Comparison of ENCODE assay signal across 21 cellular contexts in genomic region chr11:64179221-64179620, GRCh38. TPM values are rescaled to one million over a fixed set of nuclear protein-coding genes. Genes with fewer than 3 reads are reported as not detected.
DNase-seq lines count a peak whose midpoint lies in the region; ATAC-seq, FAIRE-seq and TF ChIP-seq lines count a peak whose summit lies in the region.
"Had no signal": no experiment of that assay in that cellular context is flagged by ENCODE, and none has a peak within 500 bp of the region (broad histone marks: within the 10 kb centered on the region; RNA-seq: fewer than 3 reads in every experiment).

No MANE protein-coding gene starts in this region.

- H3K27me3 Mint-ChIP-seq in astrocyte (ENCODE audit: low read depth, unreplicated experiment), result no peaks in the 10 kb centered on the region
- no peaks in the 10 kb centered on the region for H3K27me3 Mint-ChIP-seq in activated CD8-positive, alpha-beta T cell treated with anti-CD3 and anti-CD28 coated beads for 36 hours
- H3K27me3 Mint-ChIP-seq: B cell; CD4-positive, alpha-beta T cell had no signal

- H3K79me2 ChIP-seq in HepG2 (ENCODE audit: insufficient read depth, low read length) (no peaks in the 10 kb centered on the region), astrocyte (ENCODE audit: insufficient read depth, low read length) (peaks cover 17% of the 10 kb centered on the region)

- no peak overlapping the region for H3K4me2 ChIP-seq in HepG2 (ENCODE audit: low read depth, low read length)
- H3K4me2 ChIP-seq in astrocyte (ENCODE audit: low read length), result no peak overlapping the region
- H3K4me2 ChIP-seq: A549 had no signal

- H3K27ac Mint-ChIP-seq in astrocyte (ENCODE audit: unreplicated experiment), result no peak overlapping the region
- no peak overlapping the region for H3K27ac Mint-ChIP-seq in activated CD8-positive, alpha-beta T cell treated with anti-CD3 and anti-CD28 coated beads for 36 hours
- H3K27ac Mint-ChIP-seq: B cell; CD4-positive, alpha-beta T cell; CD8-positive, alpha-beta T cell had no signal

- H2AFZ ChIP-seq in HepG2 (ENCODE audit: low read length) (no peak overlapping the region), astrocyte (ENCODE audit: low read depth, low read length) (no peak overlapping the region)

- H3K36me3 ChIP-seq in HepG2 (replicated peaks in 1 of 2; ENCODE audit: control insufficient read depth in 1 of 2, insufficient read depth in 2 of 2, low read length in 2 of 2), result no peaks in the 10 kb centered on the region
- H3K36me3 ChIP-seq in right lobe of liver, result no peaks in the 10 kb centered on the region
- H3K36me3 ChIP-seq in astrocyte (ENCODE audit: insufficient read depth, low read length), result no peaks in the 10 kb centered on the region

- H3K36me3 Mint-ChIP-seq in astrocyte (ENCODE audit: low read depth, unreplicated experiment), result peaks cover 8% of the 10 kb centered on the region
- peaks cover under 1% of the 10 kb centered on the region for H3K36me3 Mint-ChIP-seq in activated CD8-positive, alpha-beta T cell treated with anti-CD3 and anti-CD28 coated beads for 36 hours (ENCODE audit: low read depth)
- H3K36me3 Mint-ChIP-seq: CD8-positive, alpha-beta T cell had no signal

- CTCF ChIA-PET in HepG2 (lab: Yijun Ruan, JAX; ENCODE audit: low intra/inter-chr PET ratio, low total read pairs), result no interaction called here
- CTCF ChIA-PET in activated CD8-positive, alpha-beta T cell treated with anti-CD3 and anti-CD28 coated beads for 36 hours (lab: Charles Lee), result interaction anchor here (1.7 kb wide), 1 partner anchor 31 kb away, joined by 5 read pairs; no protein-coding TSS in a partner anchor

- H4K20me1 ChIP-seq in HepG2 (ENCODE audit: insufficient read depth, low read length) (no peaks in the 10 kb centered on the region), astrocyte (ENCODE audit: insufficient read depth, low read length) (no peaks in the 10 kb centered on the region)

- H3K9me3 ChIP-seq in HepG2 (ENCODE audit: low read length) (no peaks in the 10 kb centered on the region), right lobe of liver (no peaks in the 10 kb centered on the region), astrocyte (ENCODE audit: insufficient read depth, low read depth, low read length) (no peaks in the 10 kb centered on the region)
- H3K9me3 ChIP-seq: A549 had no signal

- 98% methylated on average over 5 of the region's 6 CpGs for WGBS in HepG2 (ENCODE audit: low lambda C conversion rate)
- 100% methylated on average over 2 of the region's 6 CpGs for WGBS in right lobe of liver (ENCODE audit: insufficient coverage, low coverage, low lambda C conversion rate, missing lambda C conversion rate)

- peaks cover 2% of the 10 kb centered on the region for H3K9me3 Mint-ChIP-seq in astrocyte (ENCODE audit: unreplicated experiment)
- peaks cover under 1% of the 10 kb centered on the region for H3K9me3 Mint-ChIP-seq in activated CD8-positive, alpha-beta T cell treated with anti-CD3 and anti-CD28 coated beads for 36 hours
- H3K9me3 Mint-ChIP-seq: CD4-positive, alpha-beta T cell; CD8-positive, alpha-beta T cell had no signal

- peaks cover 13% of the 10 kb centered on the region for H3K4me1 Mint-ChIP-seq in astrocyte (ENCODE audit: low read depth, unreplicated experiment)
- peaks cover 32% of the 10 kb centered on the region for H3K4me1 Mint-ChIP-seq in activated CD8-positive, alpha-beta T cell treated with anti-CD3 and anti-CD28 coated beads for 36 hours (ENCODE audit: low read depth)

- BruUV-seq in HepG2 (replicated peaks; lab: Mats Ljungman, UMichigan), result no TSS peak

- intact Hi-C loops in HepG2 (cut with micrococcal nuclease; ENCODE audit: unreplicated experiment), result no loop called here
- intact Hi-C loops in right lobe of liver (cut with DNase I), result no loop called here
- intact Hi-C loops in activated CD8-positive, alpha-beta T cell treated with anti-CD3 and anti-CD28 coated beads for 36 hours (cut with micrococcal nuclease), result no loop called here

- H3K4me1 ChIP-seq in HepG2 (ENCODE audit: insufficient read depth, low read length) (peaks cover 35% of the 10 kb centered on the region), right lobe of liver (peaks cover 0 to 7% (median 0%) of the 10 kb centered on the region in 4 donors), astrocyte (ENCODE audit: insufficient read depth, low read length) (peaks cover 12% of the 10 kb centered on the region)

- POLR2A ChIA-PET in HepG2 (lab: Yijun Ruan, JAX), result no interaction called here
- POLR2A ChIA-PET in activated CD8-positive, alpha-beta T cell treated with anti-CD3 and anti-CD28 coated beads for 36 hours (lab: Charles Lee), result interaction anchor here (0.7 kb wide), 1 partner anchor 9 kb away, joined by 3 read pairs; no protein-coding TSS in a partner anchor

- ATAC-seq in HepG2, result no peak
- ATAC-seq in right lobe of liver, result no peak
- ATAC-seq in activated CD8-positive, alpha-beta T cell treated with anti-CD3 and anti-CD28 coated beads for 36 hours, result no peak
- ATAC-seq: A549; CD8-positive, alpha-beta T cell had no signal

- H3K9ac ChIP-seq in HepG2 (ENCODE audit: insufficient read depth, low read depth, low read length), result no peak overlapping the region
- no peak overlapping the region for H3K9ac ChIP-seq in astrocyte (ENCODE audit: low read length)
- H3K9ac ChIP-seq: BLaER1 treated with 17β-estradiol and CSF1 and Interleukin-3, amounts not matched to agents 10 nM and 100 nM had no signal

- peak overlapping the region; percentile 51 for H3K4me3 Mint-ChIP-seq in astrocyte (ENCODE audit: unreplicated experiment)
- no peak overlapping the region for H3K4me3 Mint-ChIP-seq in activated CD8-positive, alpha-beta T cell treated with anti-CD3 and anti-CD28 coated beads for 36 hours
- H3K4me3 Mint-ChIP-seq: B cell; CD4-positive, alpha-beta T cell; CD8-positive, alpha-beta T cell had no signal

- TF ChIP-seq RAD21 in HepG2 (CRISPR knock-in tag; IDR thresholded peaks at IDR 0.05), result no peak

- in situ Hi-C loops in HepG2 (cut with HindIII; ENCODE audit: extremely low pct_ligation_motif_present, low pct_unique_long_range_greater_than_20kb), result no loop called here

- TF ChIP-seq POLR2A in HepG2 (IDR thresholded peaks at IDR 0.05; ENCODE audit: insufficient read depth in 1 of 2, low read depth in 2 of 2, low read length in 2 of 2) (no peak), right lobe of liver (IDR thresholded peaks at IDR 0.05) (no peak)

- no peak for TF ChIP-seq CTCF in HepG2 (CRISPR knock-in tag; IDR thresholded peaks at IDR 0.05)
- TF ChIP-seq CTCF in right lobe of liver (IDR thresholded peaks at IDR 0.05), result no peak
- no peak for TF ChIP-seq CTCF in astrocyte (IDR thresholded peaks at IDR 0.05; ENCODE audit: insufficient read depth, low read depth, low read length)
- TF ChIP-seq CTCF in activated CD8-positive, alpha-beta T cell treated with anti-CD3 and anti-CD28 coated beads for 36 hours (IDR thresholded peaks at IDR 0.05), result no peak

- H3K27me3 ChIP-seq in HepG2 (ENCODE audit: control insufficient read depth in 1 of 2, insufficient read depth in 2 of 2, low read length in 2 of 2), result no peaks in the 10 kb centered on the region
- no peaks in the 10 kb centered on the region for H3K27me3 ChIP-seq in right lobe of liver
- no peaks in the 10 kb centered on the region for H3K27me3 ChIP-seq in astrocyte (ENCODE audit: insufficient read depth, low read length)
- H3K27me3 ChIP-seq: BLaER1 treated with 17β-estradiol and CSF1 and Interleukin-3, amounts not matched to agents 10 nM and 100 nM had no signal

- FAIRE-seq in HepG2 (lab: Jason Lieb, UNC) (no peak), astrocyte (lab: Jason Lieb, UNC) (no peak)
- FAIRE-seq: A549, D721Med, G401.6, GM12891, GM19239 had no signal

- DNase-seq in HepG2 (ENCODE audit: low spot score), result no peak
- no peak for DNase-seq in right lobe of liver
- no peak for DNase-seq in astrocyte (ENCODE audit: low read depth)
- no peak for DNase-seq in activated CD8-positive, alpha-beta T cell treated with anti-CD3 and anti-CD28 coated beads for 36 hours
- no peak for DNase-seq in NCI-H2081 treated with DMSO at 0.1 percent for 48 hours (lab: John Stamatoyannopoulos, UW)
- DNase-seq: AML-193; Caco-2; Calu3; CD4-positive, alpha-beta T cell; CD8-positive, alpha-beta T cell; DMS79 treated with DMSO at 0.1 percent for 48 hours; GF-D8 had no signal

- H3K27ac ChIP-seq in HepG2 (ENCODE audit: extremely low read length, insufficient read depth, low read length) (no peak overlapping the region), right lobe of liver (no peak overlapping the region), astrocyte (ENCODE audit: low read depth, low read length) (no peak overlapping the region)
- H3K27ac ChIP-seq: 22Rv1; A549; BLaER1 treated with 17β-estradiol and CSF1 and Interleukin-3, amounts not matched to agents 10 nM and 100 nM; C4-2B had no signal

- TF ChIP-seq EP300 in HepG2 (IDR thresholded peaks at IDR 0.05; ENCODE audit: low read depth in 2 of 2, low read length in 2 of 2), result no peak
- TF ChIP-seq EP300 in HepG2 (CRISPR knock-in tag; IDR thresholded peaks at IDR 0.05; ENCODE audit: borderline replicate concordance), result no peak

- no peak overlapping the region for H3K4me3 ChIP-seq in HepG2 (replicated peaks in 1 of 3; ENCODE audit: insufficient read depth in 1 of 3, low read depth in 2 of 3, low read length in 3 of 3)
- no peak overlapping the region for H3K4me3 ChIP-seq in right lobe of liver
- no peak overlapping the region for H3K4me3 ChIP-seq in astrocyte (ENCODE audit: insufficient read depth, low read depth, low read length)
- H3K4me3 ChIP-seq: A549; BLaER1 treated with 17β-estradiol and CSF1 and Interleukin-3, amounts not matched to agents 10 nM and 100 nM had no signal

RNA-seq across cellular contexts. Expression of gene STIP1, which starts 6.8 kb away (rescaled TPM):
- total RNA-seq in HepG2 (2016; rRNA removed; fragmentation: Illumina TruSeq; extraction: Trizol) (217 and 245 TPM in 2 replicates), right lobe of liver (100 to 1,000 TPM in 1 of 6 experiments, 10 to 100 TPM in 5; 27.6 to 110 (median 59.4) TPM), astrocyte (179 and 200 TPM in 2 replicates)
- 46.5 and 48.4 TPM in 2 replicates for total RNA-seq in HepG2 (2016; cell fraction: cytosol; rRNA removed; fragmentation: Illumina TruSeq; extraction: Trizol; ENCODE audit: low read depth)
- 218 and 244 TPM in 2 replicates for total RNA-seq in HepG2 (2016; cell fraction: insoluble cytoplasmic fraction; rRNA removed; fragmentation: Illumina TruSeq; extraction: Trizol)
- 61.0 and 67.1 TPM in 2 replicates for total RNA-seq in HepG2 (2016; cell fraction: membrane; rRNA removed; fragmentation: Illumina TruSeq; extraction: Trizol)
- total RNA-seq in HepG2 (2016; cell fraction: nucleus; rRNA removed; fragmentation: Illumina TruSeq; extraction: Trizol), result 112 and 121 TPM in 2 replicates
- polyA plus RNA-seq in HepG2 (2011; rRNA removed), result 81.1 and 83.3 TPM in 2 replicates
- 91.1 and 93.1 TPM in 2 replicates for polyA plus RNA-seq in HepG2 (2011; cell fraction: cytosol; rRNA removed)
- 60.8 and 70.1 TPM in 2 replicates for polyA plus RNA-seq in HepG2 (2011; cell fraction: nucleus; rRNA removed)
- polyA plus RNA-seq in HepG2 (2012), result 137 and 145 TPM in 2 replicates
- 30.4 and 33.4 TPM in 2 replicates for polyA plus RNA-seq in HepG2 (2016; cell fraction: cytosol; fragmentation: Illumina TruSeq; extraction: Trizol; ENCODE audit: low read depth)
- 276 and 284 TPM in 2 replicates for polyA plus RNA-seq in HepG2 (2016; cell fraction: insoluble cytoplasmic fraction; fragmentation: Illumina TruSeq; extraction: Trizol; ENCODE audit: low read depth)
- polyA plus RNA-seq in HepG2 (2016; cell fraction: membrane; fragmentation: Illumina TruSeq; extraction: Trizol; ENCODE audit: low read depth), result 43.9 and 49.3 TPM in 2 replicates
- 175 and 176 TPM in 2 replicates for polyA plus RNA-seq in HepG2 (2016; cell fraction: nucleus; fragmentation: Illumina TruSeq; extraction: Trizol; ENCODE audit: insufficient read depth, low read depth)
- 195 and 711 TPM in 2 replicates for polyA minus RNA-seq in HepG2 (2011; rRNA and poly(A)+ RNA removed; ENCODE audit: low replicate concordance)
- polyA minus RNA-seq in HepG2 (2011; cell fraction: cytosol; rRNA and poly(A)+ RNA removed), result 90.4 and 98.8 TPM in 2 replicates
- polyA minus RNA-seq in HepG2 (2011; cell fraction: nucleus; rRNA and poly(A)+ RNA removed), result 84.3 and 104 TPM in 2 replicates
- total RNA-seq in activated CD8-positive, alpha-beta T cell treated with anti-CD3 and anti-CD28 coated beads for 36 hours, result 100 to 1,000 TPM; 396 to 416 TPM

RNA-seq across cellular contexts. Expression of gene MACROD1, which starts 13.3 kb away (rescaled TPM):
- total RNA-seq in HepG2 (2016; rRNA removed; fragmentation: Illumina TruSeq; extraction: Trizol), result 34.5 and 39.6 TPM in 2 replicates
- 23.6 and 29.7 TPM in 2 replicates for total RNA-seq in HepG2 (2016; cell fraction: cytosol; rRNA removed; fragmentation: Illumina TruSeq; extraction: Trizol; ENCODE audit: low read depth)
- 43.8 and 49.2 TPM in 2 replicates for total RNA-seq in HepG2 (2016; cell fraction: insoluble cytoplasmic fraction; rRNA removed; fragmentation: Illumina TruSeq; extraction: Trizol)
- 16.2 and 21.8 TPM in 2 replicates for total RNA-seq in HepG2 (2016; cell fraction: membrane; rRNA removed; fragmentation: Illumina TruSeq; extraction: Trizol)
- total RNA-seq in HepG2 (2016; cell fraction: nucleus; rRNA removed; fragmentation: Illumina TruSeq; extraction: Trizol), result 22.4 and 29.3 TPM in 2 replicates
- 23.1 and 33.3 TPM in 2 replicates for polyA plus RNA-seq in HepG2 (2011; rRNA removed)
- 25.3 and 42.0 TPM in 2 replicates for polyA plus RNA-seq in HepG2 (2011; cell fraction: cytosol; rRNA removed)
- 93.7 and 126 TPM in 2 replicates for polyA plus RNA-seq in HepG2 (2011; cell fraction: nucleus; rRNA removed)
- polyA plus RNA-seq in HepG2 (2012), result 18.7 and 29.0 TPM in 2 replicates
- polyA plus RNA-seq in HepG2 (2016; cell fraction: cytosol; fragmentation: Illumina TruSeq; extraction: Trizol; ENCODE audit: low read depth), result 25.1 and 25.8 TPM in 2 replicates
- 30.6 and 31.8 TPM in 2 replicates for polyA plus RNA-seq in HepG2 (2016; cell fraction: insoluble cytoplasmic fraction; fragmentation: Illumina TruSeq; extraction: Trizol; ENCODE audit: low read depth)
- polyA plus RNA-seq in HepG2 (2016; cell fraction: membrane; fragmentation: Illumina TruSeq; extraction: Trizol; ENCODE audit: low read depth), result 19.9 and 25.0 TPM in 2 replicates
- polyA plus RNA-seq in HepG2 (2016; cell fraction: nucleus; fragmentation: Illumina TruSeq; extraction: Trizol; ENCODE audit: insufficient read depth, low read depth), result 40.3 and 41.4 TPM in 2 replicates
- polyA minus RNA-seq in HepG2 (2011; rRNA and poly(A)+ RNA removed; ENCODE audit: low replicate concordance), result 8.3 and 13.1 TPM in 2 replicates
- 10.1 and 10.9 TPM in 2 replicates for polyA minus RNA-seq in HepG2 (2011; cell fraction: cytosol; rRNA and poly(A)+ RNA removed)
- 17.8 and 21.0 TPM in 2 replicates for polyA minus RNA-seq in HepG2 (2011; cell fraction: nucleus; rRNA and poly(A)+ RNA removed)
- 100 to 1,000 TPM in 1 of 6 experiments, 10 to 100 TPM in 5; 12.3 to 219 (median 27.8) TPM for total RNA-seq in right lobe of liver
- total RNA-seq in astrocyte, result 3.4 and 5.1 TPM in 2 replicates
- total RNA-seq in activated CD8-positive, alpha-beta T cell treated with anti-CD3 and anti-CD28 coated beads for 36 hours, result 10 to 100 TPM; 38.7 to 38.8 TPM

RNA-seq across cellular contexts. Expression of gene FERMT3, which starts 27.3 kb away (rescaled TPM):
- not detected in 2 replicates for total RNA-seq in HepG2 (2016; rRNA removed; fragmentation: Illumina TruSeq; extraction: Trizol)
- not detected in 2 replicates for total RNA-seq in HepG2 (2016; cell fraction: cytosol; rRNA removed; fragmentation: Illumina TruSeq; extraction: Trizol; ENCODE audit: low read depth)
- 0.30 TPM in 1 of 2 replicates, not detected in the other for total RNA-seq in HepG2 (2016; cell fraction: insoluble cytoplasmic fraction; rRNA removed; fragmentation: Illumina TruSeq; extraction: Trizol)
- 0.22 TPM in 1 of 2 replicates, not detected in the other for total RNA-seq in HepG2 (2016; cell fraction: membrane; rRNA removed; fragmentation: Illumina TruSeq; extraction: Trizol)
- total RNA-seq in HepG2 (2016; cell fraction: nucleus; rRNA removed; fragmentation: Illumina TruSeq; extraction: Trizol), result not detected in 2 replicates
- 0.16 and 0.29 TPM in 2 replicates for polyA plus RNA-seq in HepG2 (2011; rRNA removed)
- 0.11 and 0.15 TPM in 2 replicates for polyA plus RNA-seq in HepG2 (2011; cell fraction: cytosol; rRNA removed)
- polyA plus RNA-seq in HepG2 (2011; cell fraction: nucleus; rRNA removed), result 2.4 and 3.6 TPM in 2 replicates
- 0.40 and 0.93 TPM in 2 replicates for polyA plus RNA-seq in HepG2 (2012)
- polyA plus RNA-seq in HepG2 (2016; cell fraction: cytosol; fragmentation: Illumina TruSeq; extraction: Trizol; ENCODE audit: low read depth), result not detected in 2 replicates
- polyA plus RNA-seq in HepG2 (2016; cell fraction: insoluble cytoplasmic fraction; fragmentation: Illumina TruSeq; extraction: Trizol; ENCODE audit: low read depth), result not detected in 2 replicates
- polyA plus RNA-seq in HepG2 (2016; cell fraction: membrane; fragmentation: Illumina TruSeq; extraction: Trizol; ENCODE audit: low read depth), result 0.08 TPM in 1 of 2 replicates, not detected in the other
- 0.75 TPM in 1 of 2 replicates, not detected in the other for polyA plus RNA-seq in HepG2 (2016; cell fraction: nucleus; fragmentation: Illumina TruSeq; extraction: Trizol; ENCODE audit: insufficient read depth, low read depth)
- polyA minus RNA-seq in HepG2 (2011; rRNA and poly(A)+ RNA removed; ENCODE audit: low replicate concordance), result 0.76 and 0.91 TPM in 2 replicates
- polyA minus RNA-seq in HepG2 (2011; cell fraction: cytosol; rRNA and poly(A)+ RNA removed), result not detected in 2 replicates
- 0.12 and 1.3 TPM in 2 replicates for polyA minus RNA-seq in HepG2 (2011; cell fraction: nucleus; rRNA and poly(A)+ RNA removed)
- 10 to 100 TPM in 1 of 6 experiments, 1 to 10 TPM in 5; 5.1 to 17.3 (median 8.1) TPM for total RNA-seq in right lobe of liver
- total RNA-seq in astrocyte, result 1.3 and 1.6 TPM in 2 replicates
- total RNA-seq in activated CD8-positive, alpha-beta T cell treated with anti-CD3 and anti-CD28 coated beads for 36 hours, result 100 to 1,000 TPM; 210 to 214 TPM

RNA-seq across cellular contexts. Expression of gene TRPT1, which starts 46.8 kb away (rescaled TPM):
- total RNA-seq in HepG2 (2016; rRNA removed; fragmentation: Illumina TruSeq; extraction: Trizol) (21.0 and 24.8 TPM in 2 replicates), right lobe of liver (10 to 100 TPM; 13.5 to 29.6 (median 18.9) TPM), astrocyte (28.8 and 29.4 TPM in 2 replicates)
- 51.8 and 67.6 TPM in 2 replicates for total RNA-seq in HepG2 (2016; cell fraction: cytosol; rRNA removed; fragmentation: Illumina TruSeq; extraction: Trizol; ENCODE audit: low read depth)
- total RNA-seq in HepG2 (2016; cell fraction: insoluble cytoplasmic fraction; rRNA removed; fragmentation: Illumina TruSeq; extraction: Trizol), result 18.2 and 26.1 TPM in 2 replicates
- total RNA-seq in HepG2 (2016; cell fraction: membrane; rRNA removed; fragmentation: Illumina TruSeq; extraction: Trizol), result 40.6 and 48.2 TPM in 2 replicates
- total RNA-seq in HepG2 (2016; cell fraction: nucleus; rRNA removed; fragmentation: Illumina TruSeq; extraction: Trizol), result 17.4 and 18.2 TPM in 2 replicates
- polyA plus RNA-seq in HepG2 (2011; rRNA removed), result 40.7 and 45.1 TPM in 2 replicates
- polyA plus RNA-seq in HepG2 (2011; cell fraction: cytosol; rRNA removed), result 33.6 and 56.7 TPM in 2 replicates
- 175 and 197 TPM in 2 replicates for polyA plus RNA-seq in HepG2 (2011; cell fraction: nucleus; rRNA removed)
- 24.3 TPM in 2 replicates for polyA plus RNA-seq in HepG2 (2012)
- 59.1 and 73.2 TPM in 2 replicates for polyA plus RNA-seq in HepG2 (2016; cell fraction: cytosol; fragmentation: Illumina TruSeq; extraction: Trizol; ENCODE audit: low read depth)
- polyA plus RNA-seq in HepG2 (2016; cell fraction: insoluble cytoplasmic fraction; fragmentation: Illumina TruSeq; extraction: Trizol; ENCODE audit: low read depth), result 18.0 and 24.7 TPM in 2 replicates
- polyA plus RNA-seq in HepG2 (2016; cell fraction: membrane; fragmentation: Illumina TruSeq; extraction: Trizol; ENCODE audit: low read depth), result 41.3 and 42.8 TPM in 2 replicates
- 39.3 and 44.3 TPM in 2 replicates for polyA plus RNA-seq in HepG2 (2016; cell fraction: nucleus; fragmentation: Illumina TruSeq; extraction: Trizol; ENCODE audit: insufficient read depth, low read depth)
- polyA minus RNA-seq in HepG2 (2011; rRNA and poly(A)+ RNA removed; ENCODE audit: low replicate concordance), result 34.0 and 59.0 TPM in 2 replicates
- polyA minus RNA-seq in HepG2 (2011; cell fraction: cytosol; rRNA and poly(A)+ RNA removed), result 15.5 and 17.8 TPM in 2 replicates
- 14.8 and 16.0 TPM in 2 replicates for polyA minus RNA-seq in HepG2 (2011; cell fraction: nucleus; rRNA and poly(A)+ RNA removed)
- 10 to 100 TPM; 33.7 to 41.5 TPM for total RNA-seq in activated CD8-positive, alpha-beta T cell treated with anti-CD3 and anti-CD28 coated beads for 36 hours

RNA-seq across cellular contexts. Expression of gene NUDT22, which starts 46.9 kb away (rescaled TPM):
- total RNA-seq in HepG2 (2016; rRNA removed; fragmentation: Illumina TruSeq; extraction: Trizol) (38.5 and 39.8 TPM in 2 replicates), right lobe of liver (10 to 100 TPM; 23.2 to 46.7 (median 32.1) TPM), astrocyte (40.2 and 40.7 TPM in 2 replicates)
- 48.7 and 58.7 TPM in 2 replicates for total RNA-seq in HepG2 (2016; cell fraction: cytosol; rRNA removed; fragmentation: Illumina TruSeq; extraction: Trizol; ENCODE audit: low read depth)
- total RNA-seq in HepG2 (2016; cell fraction: insoluble cytoplasmic fraction; rRNA removed; fragmentation: Illumina TruSeq; extraction: Trizol), result 37.6 and 40.0 TPM in 2 replicates
- total RNA-seq in HepG2 (2016; cell fraction: membrane; rRNA removed; fragmentation: Illumina TruSeq; extraction: Trizol), result 48.0 and 62.5 TPM in 2 replicates
- total RNA-seq in HepG2 (2016; cell fraction: nucleus; rRNA removed; fragmentation: Illumina TruSeq; extraction: Trizol), result 18.9 and 27.6 TPM in 2 replicates
- 33.5 and 38.6 TPM in 2 replicates for polyA plus RNA-seq in HepG2 (2011; rRNA removed)
- 23.8 and 46.2 TPM in 2 replicates for polyA plus RNA-seq in HepG2 (2011; cell fraction: cytosol; rRNA removed)
- 106 and 113 TPM in 2 replicates for polyA plus RNA-seq in HepG2 (2011; cell fraction: nucleus; rRNA removed)
- 14.6 and 20.4 TPM in 2 replicates for polyA plus RNA-seq in HepG2 (2012)
- polyA plus RNA-seq in HepG2 (2016; cell fraction: cytosol; fragmentation: Illumina TruSeq; extraction: Trizol; ENCODE audit: low read depth), result 41.8 and 51.1 TPM in 2 replicates
- polyA plus RNA-seq in HepG2 (2016; cell fraction: insoluble cytoplasmic fraction; fragmentation: Illumina TruSeq; extraction: Trizol; ENCODE audit: low read depth), result 30.6 and 31.0 TPM in 2 replicates
- 38.0 and 47.3 TPM in 2 replicates for polyA plus RNA-seq in HepG2 (2016; cell fraction: membrane; fragmentation: Illumina TruSeq; extraction: Trizol; ENCODE audit: low read depth)
- polyA plus RNA-seq in HepG2 (2016; cell fraction: nucleus; fragmentation: Illumina TruSeq; extraction: Trizol; ENCODE audit: insufficient read depth, low read depth), result 38.7 and 47.5 TPM in 2 replicates
- 36.4 and 41.0 TPM in 2 replicates for polyA minus RNA-seq in HepG2 (2011; rRNA and poly(A)+ RNA removed; ENCODE audit: low replicate concordance)
- 15.6 and 16.6 TPM in 2 replicates for polyA minus RNA-seq in HepG2 (2011; cell fraction: cytosol; rRNA and poly(A)+ RNA removed)
- polyA minus RNA-seq in HepG2 (2011; cell fraction: nucleus; rRNA and poly(A)+ RNA removed), result 25.8 and 28.7 TPM in 2 replicates
- 10 to 100 TPM; 66.0 to 69.2 TPM for total RNA-seq in activated CD8-positive, alpha-beta T cell treated with anti-CD3 and anti-CD28 coated beads for 36 hours

Comparison
In these comparisons a context has a peak if more than half of its experiments do, and no peak if none do; other contexts are left out.
1. RNA of gene FERMT3, which starts 27.3 kb away (total RNA-seq): 210 to 214 TPM in activated CD8-positive, alpha-beta T cell treated with anti-CD3 and anti-CD28 coated beads for 36 hours; 5.1 to 17.3 TPM in right lobe of liver, 1.3 to 1.6 TPM in astrocyte and 0.22 to 0.30 TPM in HepG2; every median in the first group is over 10 times any median in the second.